Comparison of ENCODE assay signal across 20 cellular contexts in the genomic region with DNA sequence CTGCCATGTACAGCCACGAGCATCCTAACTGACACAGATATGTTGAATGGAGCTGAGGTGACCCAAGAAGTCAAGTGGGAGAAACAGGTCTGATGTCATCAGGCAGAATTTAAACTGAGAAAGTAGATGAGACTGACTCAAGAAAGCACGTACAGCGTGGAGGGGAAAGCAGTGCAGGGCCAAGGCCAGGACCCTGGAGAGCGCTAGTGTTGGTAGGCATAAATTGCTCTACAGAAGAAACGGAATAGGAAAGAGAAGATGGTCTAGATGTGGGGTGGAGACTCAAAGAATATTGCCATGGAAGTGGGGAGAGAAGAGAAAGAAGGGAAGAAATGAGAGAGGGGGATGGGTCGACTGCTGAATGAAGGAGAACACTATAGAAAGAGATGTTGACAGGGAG. TPM values are rescaled to one million over a fixed set of nuclear protein-coding genes. Genes with fewer than 3 reads are reported as not detected.
DNase-seq lines count a peak whose midpoint lies in the region; ATAC-seq and TF ChIP-seq lines count a peak whose summit lies in the region.
"Had no signal": no experiment of that assay in that cellular context is flagged by ENCODE, and none has a peak within 500 bp of the region (broad histone marks: within the 10 kb centered on the region; RNA-seq: fewer than 3 reads in every experiment).

No MANE protein-coding gene starts in this region.

- no peak overlapping the region for H3K4me3 ChIP-seq in adipocyte (ENCODE audit: low read length)
- no peak overlapping the region for H3K4me3 ChIP-seq in liver (ENCODE audit: low read depth in 1 of 3, low read length in 3 of 3)
- H3K4me3 ChIP-seq: SJSA1, upper lobe of left lung had no signal

- H3K9ac ChIP-seq in adipocyte (ENCODE audit: low read length) (no peak overlapping the region), liver (ENCODE audit: low read depth in 1 of 2, low read length in 2 of 2) (no peak overlapping the region)

- no peak for TF ChIP-seq CTCF in liver (IDR thresholded peaks at IDR 0.05; ENCODE audit: low read depth, low read length, missing input control)

- H3K36me3 ChIP-seq in adipocyte (ENCODE audit: control insufficient read depth, insufficient read depth, low read length, severe bottlenecking) (no peaks in the 10 kb centered on the region), liver (ENCODE audit: control insufficient read depth in 4 of 4, insufficient read depth in 3 of 4, low read depth in 1 of 4, low read length in 3 of 4) (no peaks in the 10 kb centered on the region)
- H3K36me3 ChIP-seq: SJSA1, upper lobe of left lung had no signal

- H3K27me3 ChIP-seq in adipocyte (replicated peaks; ENCODE audit: control insufficient read depth, insufficient read depth, low read length), result peaks cover 33% of the 10 kb centered on the region
- peaks cover 0 to 2% (median 0%) of the 10 kb centered on the region in 4 donors for H3K27me3 ChIP-seq in liver (ENCODE audit: control insufficient read depth in 4 of 4, insufficient read depth in 4 of 4, low read length in 3 of 4)
- H3K27me3 ChIP-seq: SJSA1, upper lobe of left lung had no signal

- H3K27ac ChIP-seq in liver (ENCODE audit: low read depth in 1 of 2, low read length in 2 of 2), result no peak overlapping the region
- H3K27ac ChIP-seq: SJSA1, upper lobe of left lung had no signal

- WGBS in liver, result 50% methylated on average over 6 of the region's 6 CpGs

- TF ChIP-seq RAD21 in liver (IDR thresholded peaks at IDR 0.05), result no peak

- DNase-seq in ELR (ENCODE audit: low read depth), result peak; percentile 3
- peak; percentile 1 to 2 for DNase-seq in Kasumi-1 (lab: John Stamatoyannopoulos, UW)
- peak; percentile 18 for DNase-seq in adipocyte (ENCODE audit: low read depth)
- no peak for DNase-seq in T1000 (lab: John Stamatoyannopoulos, UW)
- DNase-seq: activated CD4-positive, alpha-beta T cell treated with anti-CD3 and anti-CD28 coated beads, Interleukin-2, amount 50 U/mL, for 4 hours; activated T-cell treated with anti-CD3 and anti-CD28 coated beads, Interleukin-2, amount 50 U/mL, for 1 hour; C1 segment of cervical spinal cord; effector CD8-positive, alpha-beta T cell; NCI-H1930; NCI-H446; nucleus accumbens; right cardiac atrium; T-helper 9 cell; upper lobe of left lung had no signal

- H3K4me1 ChIP-seq in adipocyte (ENCODE audit: control insufficient read depth, insufficient read depth, low read length) (no peaks in the 10 kb centered on the region), liver (ENCODE audit: control insufficient read depth in 4 of 4, insufficient read depth in 4 of 4, low read length in 3 of 4) (no peaks in the 10 kb centered on the region)
- H3K4me1 ChIP-seq: SJSA1, upper lobe of left lung had no signal

- no peak for ATAC-seq in HG02852 (IDR thresholded peaks at IDR 0.05; ENCODE audit: unreplicated experiment)
- no peak for ATAC-seq in HG03045 (IDR thresholded peaks at IDR 0.05; ENCODE audit: unreplicated experiment)
- ATAC-seq in HG03280 (IDR thresholded peaks at IDR 0.05; ENCODE audit: unreplicated experiment), result no peak
- ATAC-seq: right cardiac atrium had no signal

- no peaks in the 10 kb centered on the region for H3K9me3 ChIP-seq in adipocyte (ENCODE audit: control insufficient read depth, low read length)
- H3K9me3 ChIP-seq in liver (ENCODE audit: control insufficient read depth in 4 of 4, low read length in 3 of 4), result no peaks in the 10 kb centered on the region
- H3K9me3 ChIP-seq: SJSA1, upper lobe of left lung had no signal

TF ChIP-seq in liver, 16 proteins besides CTCF, POLR2A, EP300 and RAD21:
- TF ChIP-seq, protein P1, sequence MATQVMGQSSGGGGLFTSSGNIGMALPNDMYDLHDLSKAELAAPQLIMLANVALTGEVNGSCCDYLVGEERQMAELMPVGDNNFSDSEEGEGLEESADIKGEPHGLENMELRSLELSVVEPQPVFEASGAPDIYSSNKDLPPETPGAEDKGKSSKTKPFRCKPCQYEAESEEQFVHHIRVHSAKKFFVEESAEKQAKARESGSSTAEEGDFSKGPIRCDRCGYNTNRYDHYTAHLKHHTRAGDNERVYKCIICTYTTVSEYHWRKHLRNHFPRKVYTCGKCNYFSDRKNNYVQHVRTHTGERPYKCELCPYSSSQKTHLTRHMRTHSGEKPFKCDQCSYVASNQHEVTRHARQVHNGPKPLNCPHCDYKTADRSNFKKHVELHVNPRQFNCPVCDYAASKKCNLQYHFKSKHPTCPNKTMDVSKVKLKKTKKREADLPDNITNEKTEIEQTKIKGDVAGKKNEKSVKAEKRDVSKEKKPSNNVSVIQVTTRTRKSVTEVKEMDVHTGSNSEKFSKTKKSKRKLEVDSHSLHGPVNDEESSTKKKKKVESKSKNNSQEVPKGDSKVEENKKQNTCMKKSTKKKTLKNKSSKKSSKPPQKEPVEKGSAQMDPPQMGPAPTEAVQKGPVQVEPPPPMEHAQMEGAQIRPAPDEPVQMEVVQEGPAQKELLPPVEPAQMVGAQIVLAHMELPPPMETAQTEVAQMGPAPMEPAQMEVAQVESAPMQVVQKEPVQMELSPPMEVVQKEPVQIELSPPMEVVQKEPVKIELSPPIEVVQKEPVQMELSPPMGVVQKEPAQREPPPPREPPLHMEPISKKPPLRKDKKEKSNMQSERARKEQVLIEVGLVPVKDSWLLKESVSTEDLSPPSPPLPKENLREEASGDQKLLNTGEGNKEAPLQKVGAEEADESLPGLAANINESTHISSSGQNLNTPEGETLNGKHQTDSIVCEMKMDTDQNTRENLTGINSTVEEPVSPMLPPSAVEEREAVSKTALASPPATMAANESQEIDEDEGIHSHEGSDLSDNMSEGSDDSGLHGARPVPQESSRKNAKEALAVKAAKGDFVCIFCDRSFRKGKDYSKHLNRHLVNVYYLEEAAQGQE (IDR thresholded peaks at IDR 0.05), result peak; percentile 86
- TF ChIP-seq HNF4G (IDR thresholded peaks at IDR 0.05) (no peak), SP1 (IDR thresholded peaks at IDR 0.05) (no peak), FOXA2 (IDR thresholded peaks at IDR 0.05) (no peak), GABPA (IDR thresholded peaks at IDR 0.05 in 1 of 2, conservative IDR thresholded peaks at IDR 0.05 in 1 of 2) (no peak), NR2F2 (IDR thresholded peaks at IDR 0.05) (no peak), FOXA1 (IDR thresholded peaks at IDR 0.05) (no peak)

RNA-seq across cellular contexts. Expression of a gene that starts 45.3 kb away (rescaled TPM):
- not detected for total RNA-seq in liver
- polyA plus RNA-seq in liver, result not detected
- total RNA-seq: cardiac septum, right cardiac atrium, SJSA1 had no signal
- polyA plus RNA-seq: right cardiac atrium had no signal

RNA-seq across cellular contexts. Expression of a gene that starts 50.0 kb away (rescaled TPM):
- not detected for total RNA-seq in liver
- not detected for polyA plus RNA-seq in liver
- total RNA-seq: cardiac septum, right cardiac atrium, SJSA1, upper lobe of left lung had no signal
- polyA plus RNA-seq: right cardiac atrium had no signal
